ENCODE assay signal across 1 cellular context in genomic region chr2:142877265-142877756, GRCh38.
TF ChIP-seq lines count a peak whose summit lies in the region.

TSS of gene KYNU (plus strand) at chr2:142877664. CDS start at chr2:142885368, 7,704 bp downstream.

TF ChIP-seq in GM23338, 12 proteins besides CTCF, POLR2A, EP300 and RAD21 (continued from another document):
- TF ChIP-seq ZNF462 (CRISPR knock-in tag; IDR thresholded peaks at IDR 0.05) (no peak), CREB1 (CRISPR knock-in tag; IDR thresholded peaks at IDR 0.05; ENCODE audit: low read depth) (no peak; the same call in 1 of the 2 replicates)
TF ChIP-seq in GM23338: peak in this region for 0.
